In genomic region chr9:114908104-114908621, GRCh38 we compare ENCODE assay signal across 8 cellular contexts. TPM values are rescaled to one million over a fixed set of nuclear protein-coding genes. Genes with fewer than 3 reads are reported as not detected.
A peak's percentile ranks its signal among the peaks of the same experiment; 100 is the strongest.
DNase-seq lines count a peak whose midpoint lies in the region; ATAC-seq and TF ChIP-seq lines count a peak whose summit lies in the region.

No MANE protein-coding gene starts in this region.

- TF ChIP-seq CTCF in LNCaP clone FGC (IDR thresholded peaks at IDR 0.05; ENCODE audit: control insufficient read depth, extremely low read depth, insufficient read depth) (no peak), SK-N-SH (IDR thresholded peaks at IDR 0.05) (no peak)

- H3K27me3 ChIP-seq in SK-N-SH (ENCODE audit: insufficient read depth) = no peaks in the 10 kb centered on the region

- H3K36me3 ChIP-seq in SK-N-SH (replicated peaks in 1 of 2; ENCODE audit: control insufficient read depth in 1 of 2, insufficient read depth in 2 of 2, low read length in 1 of 2) = no peaks in the 10 kb centered on the region

- ATAC-seq in GM18870 (IDR thresholded peaks at IDR 0.05; ENCODE audit: unreplicated experiment) (peak; percentile 57), GM21529 (IDR thresholded peaks at IDR 0.05; ENCODE audit: unreplicated experiment) (no peak), GM18909 (IDR thresholded peaks at IDR 0.05; ENCODE audit: poor library complexity, unreplicated experiment) (no peak), GM21367 (IDR thresholded peaks at IDR 0.05; ENCODE audit: unreplicated experiment) (no peak)

- POLR2A ChIA-PET in SK-N-SH (lab: Yijun Ruan, JAX) = no interaction called here

- peaks cover 7 to 33% of the 10 kb centered on the region in 2 experiments for H3K4me1 ChIP-seq in SK-N-SH (ENCODE audit: control insufficient read depth in 1 of 2, insufficient read depth in 2 of 2, low read depth in 1 of 2, low read length in 1 of 2)

- no peak overlapping the region for H2AFZ ChIP-seq in SK-N-SH (ENCODE audit: low read depth)

- CTCF ChIA-PET in SK-N-SH (lab: Yijun Ruan, JAX) = interaction anchor here (0.6 to 4.5 kb wide), 13 partner anchors 8 to 617 kb away, joined by 3 to 42 read pairs (median 5); partner anchors contain the start of gene TEX48

- peak; percentile 6 to 90; a peak in 2 of 4 replicates for TF ChIP-seq EP300 in SK-N-SH (IDR thresholded peaks at IDR 0.05; ENCODE audit: borderline replicate concordance in 1 of 2, low read depth in 1 of 2, low read length in 1 of 2)

- H3K9ac ChIP-seq in SK-N-SH = no peak overlapping the region; the same call in 1 of the 2 replicates

- H3K79me2 ChIP-seq in SK-N-SH (ENCODE audit: insufficient read depth) = no peaks in the 10 kb centered on the region

- 30% methylated on average over 3 of the region's 3 CpGs for WGBS in SK-N-SH (ENCODE audit: low lambda C conversion rate)

- H3K9me3 ChIP-seq in SK-N-SH = no peaks in the 10 kb centered on the region

- H3K9me2 ChIP-seq in SK-N-SH = no peaks in the 10 kb centered on the region

- DNase-seq in LNCaP clone FGC (ENCODE audit: low read depth) (peak; percentile 100), SK-N-SH (no peak), kidney tubule cell (ENCODE audit: low spot score) (peak; percentile 92), mucosa of gallbladder (ENCODE audit: low spot score) (no peak)

- H4K20me1 ChIP-seq in SK-N-SH (ENCODE audit: insufficient read depth) = no peaks in the 10 kb centered on the region

- H3K4me3 ChIP-seq in LNCaP clone FGC (ENCODE audit: low read depth, low read length) (no peak overlapping the region), SK-N-SH (ENCODE audit: low read depth in 2 of 2, low read length in 1 of 2) (no peak overlapping the region)

- H3K4me2 ChIP-seq in SK-N-SH = peak overlapping the region; percentile 56

- H3K27ac ChIP-seq in SK-N-SH (ENCODE audit: low read depth in 2 of 2, low read length in 1 of 2) = peak overlapping the region; percentile 5 to 39; a peak in 3 of 4 replicates

- TF ChIP-seq RAD21 in SK-N-SH (IDR thresholded peaks at IDR 0.05; ENCODE audit: low read length) = no peak

- H3F3A ChIP-seq in SK-N-SH (replicated peaks; ENCODE audit: insufficient read depth) = no peaks in the 10 kb centered on the region

TF ChIP-seq in SK-N-SH, 30 proteins besides CTCF, POLR2A, EP300 and RAD21 (continues in another document):
- peak; percentile 60; the same call in 1 of the 2 replicates for TF ChIP-seq POLR2AphosphoS5 (IDR thresholded peaks at IDR 0.05; ENCODE audit: low read depth, low read length)
- TF ChIP-seq GABPA (IDR thresholded peaks at IDR 0.05; ENCODE audit: low read depth) = no peak
- peak; percentile 95 for TF ChIP-seq TCF12 (IDR thresholded peaks at IDR 0.05)
- TF ChIP-seq GATA2 (CRISPR knock-in tag; IDR thresholded peaks at IDR 0.05) = peak; percentile 46; the same call in 1 of the 2 replicates
- no peak for TF ChIP-seq EZH2phosphoT487 (IDR thresholded peaks at IDR 0.05; ENCODE audit: borderline replicate concordance, low read depth)
- peak; percentile 17; the same call in 1 of the 2 replicates for TF ChIP-seq SMC3 (IDR thresholded peaks at IDR 0.05; ENCODE audit: low read depth, low read length)
- TF ChIP-seq FOSL2 (IDR thresholded peaks at IDR 0.05; ENCODE audit: borderline replicate concordance, low read depth) = peak; percentile 78
- no peak for TF ChIP-seq REST (IDR thresholded peaks at IDR 0.05; ENCODE audit: low read depth, low read length)
- no peak for TF ChIP-seq FOXJ3 (CRISPR knock-in tag; IDR thresholded peaks at IDR 0.05)
- TF ChIP-seq MEF2A (IDR thresholded peaks at IDR 0.05; ENCODE audit: borderline replicate concordance, low read depth) = peak; percentile 50; the same call in 1 of the 2 replicates
- no peak for TF ChIP-seq SIN3A (IDR thresholded peaks at IDR 0.05; ENCODE audit: borderline replicate concordance, low read depth, low read length)
- no peak for TF ChIP-seq USF2 (IDR thresholded peaks at IDR 0.05; ENCODE audit: borderline replicate concordance, low read depth, low read length)
- TF ChIP-seq RXRA (IDR thresholded peaks at IDR 0.05; ENCODE audit: borderline replicate concordance, low read depth) = peak; percentile 98
- TF ChIP-seq RCOR1 (IDR thresholded peaks at IDR 0.05; ENCODE audit: low read length) = no peak
- peak; percentile 92 for TF ChIP-seq JUND (IDR thresholded peaks at IDR 0.05)
- TF ChIP-seq, protein P1, sequence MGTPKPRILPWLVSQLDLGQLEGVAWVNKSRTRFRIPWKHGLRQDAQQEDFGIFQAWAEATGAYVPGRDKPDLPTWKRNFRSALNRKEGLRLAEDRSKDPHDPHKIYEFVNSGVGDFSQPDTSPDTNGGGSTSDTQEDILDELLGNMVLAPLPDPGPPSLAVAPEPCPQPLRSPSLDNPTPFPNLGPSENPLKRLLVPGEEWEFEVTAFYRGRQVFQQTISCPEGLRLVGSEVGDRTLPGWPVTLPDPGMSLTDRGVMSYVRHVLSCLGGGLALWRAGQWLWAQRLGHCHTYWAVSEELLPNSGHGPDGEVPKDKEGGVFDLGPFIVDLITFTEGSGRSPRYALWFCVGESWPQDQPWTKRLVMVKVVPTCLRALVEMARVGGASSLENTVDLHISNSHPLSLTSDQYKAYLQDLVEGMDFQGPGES (IDR thresholded peaks at IDR 0.05; ENCODE audit: low read depth, low read length) = no peak
- peak; percentile 96 for TF ChIP-seq NFIC (IDR thresholded peaks at IDR 0.05; ENCODE audit: borderline replicate concordance)
- no peak for TF ChIP-seq USF1 (IDR thresholded peaks at IDR 0.05; ENCODE audit: borderline replicate concordance, low read depth)
- TF ChIP-seq MAX (IDR thresholded peaks at IDR 0.05; ENCODE audit: low read depth) = peak; percentile 50; the same call in 1 of the 2 replicates
- TF ChIP-seq RFX5 (IDR thresholded peaks at IDR 0.05; ENCODE audit: low read length) = no peak
- TF ChIP-seq, protein P2, sequence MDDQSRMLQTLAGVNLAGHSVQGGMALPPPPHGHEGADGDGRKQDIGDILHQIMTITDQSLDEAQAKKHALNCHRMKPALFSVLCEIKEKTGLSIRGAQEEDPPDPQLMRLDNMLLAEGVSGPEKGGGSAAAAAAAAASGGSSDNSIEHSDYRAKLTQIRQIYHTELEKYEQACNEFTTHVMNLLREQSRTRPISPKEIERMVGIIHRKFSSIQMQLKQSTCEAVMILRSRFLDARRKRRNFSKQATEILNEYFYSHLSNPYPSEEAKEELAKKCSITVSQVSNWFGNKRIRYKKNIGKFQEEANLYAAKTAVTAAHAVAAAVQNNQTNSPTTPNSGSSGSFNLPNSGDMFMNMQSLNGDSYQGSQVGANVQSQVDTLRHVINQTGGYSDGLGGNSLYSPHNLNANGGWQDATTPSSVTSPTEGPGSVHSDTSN (IDR thresholded peaks at IDR 0.05) = peak; percentile 85
- TF ChIP-seq TEAD4 (IDR thresholded peaks at IDR 0.05; ENCODE audit: borderline replicate concordance, insufficient read depth) = peak; percentile 80
- TF ChIP-seq TAF1 (IDR thresholded peaks at IDR 0.05; ENCODE audit: borderline replicate concordance, low read depth, low read length) = no peak

RNA-seq across cellular contexts. Expression of gene TNFSF8, which starts 22.2 kb away (rescaled TPM):
- not detected in 2 replicates for polyA plus RNA-seq in SK-N-SH (2012; rRNA removed)
- not detected in 2 replicates for polyA plus RNA-seq in SK-N-SH (2012; cell fraction: cytosol; rRNA removed)
- polyA plus RNA-seq in SK-N-SH (2012; cell fraction: nucleus; rRNA removed) = not detected in 2 replicates
- total RNA-seq in mucosa of gallbladder = 2.8 TPM

Comparison
In these comparisons a context has a peak if more than half of its experiments do, and no peak if none do; other contexts are left out.
1. DNase-seq: peak in LNCaP clone FGC (single experiment) and kidney tubule cell (single experiment); none in SK-N-SH (single experiment) and mucosa of gallbladder (single experiment).